ENCODE assay signal across 2 cellular contexts in genomic region chr5:69494481-69494880, GRCh38.
TF ChIP-seq lines count a peak whose summit lies in the region.

No MANE protein-coding gene starts in this region.

TF ChIP-seq in H1, 55 proteins besides CTCF, POLR2A, EP300 and RAD21:
- TF ChIP-seq MAX (IDR thresholded peaks at IDR 0.05) = no peak
- TF ChIP-seq GABPA (IDR thresholded peaks at IDR 0.05; ENCODE audit: borderline replicate concordance, insufficient read depth, low read length) = no peak
- TF ChIP-seq RBBP5 (IDR thresholded peaks at IDR 0.05; ENCODE audit: borderline replicate concordance, low read depth, low read length) = no peak
- no peak for TF ChIP-seq CEBPB (IDR thresholded peaks at IDR 0.05; ENCODE audit: low read depth, low read length)

TF ChIP-seq in HEK293T, 16 proteins besides CTCF, POLR2A, EP300 and RAD21:
- TF ChIP-seq ZNF384 (IDR thresholded peaks at IDR 0.05) = no peak
- no peak for TF ChIP-seq NFRKB (IDR thresholded peaks at IDR 0.05)
- no peak for TF ChIP-seq FOXM1 (IDR thresholded peaks at IDR 0.05; ENCODE audit: borderline replicate concordance)
- TF ChIP-seq SP1 (IDR thresholded peaks at IDR 0.05) = no peak
- TF ChIP-seq FOXK2 (IDR thresholded peaks at IDR 0.05) = no peak
- no peak for TF ChIP-seq ARNT (IDR thresholded peaks at IDR 0.05)
- TF ChIP-seq PKNOX1 (IDR thresholded peaks at IDR 0.05) = no peak
- TF ChIP-seq SUZ12 (IDR thresholded peaks at IDR 0.05) = no peak
- TF ChIP-seq ELF4 (IDR thresholded peaks at IDR 0.05) = no peak
- TF ChIP-seq TARDBP (IDR thresholded peaks at IDR 0.05) = no peak
- TF ChIP-seq FOXA1 (IDR thresholded peaks at IDR 0.05) = no peak
- no peak for TF ChIP-seq CTBP1 (IDR thresholded peaks at IDR 0.05; ENCODE audit: borderline replicate concordance)
- TF ChIP-seq LEF1 (IDR thresholded peaks at IDR 0.05; ENCODE audit: borderline replicate concordance) = no peak
- no peak for TF ChIP-seq L3MBTL2 (conservative IDR thresholded peaks at IDR 0.05)
- no peak for TF ChIP-seq HDGF (IDR thresholded peaks at IDR 0.05; ENCODE audit: borderline replicate concordance)
